In the genomic region with DNA sequence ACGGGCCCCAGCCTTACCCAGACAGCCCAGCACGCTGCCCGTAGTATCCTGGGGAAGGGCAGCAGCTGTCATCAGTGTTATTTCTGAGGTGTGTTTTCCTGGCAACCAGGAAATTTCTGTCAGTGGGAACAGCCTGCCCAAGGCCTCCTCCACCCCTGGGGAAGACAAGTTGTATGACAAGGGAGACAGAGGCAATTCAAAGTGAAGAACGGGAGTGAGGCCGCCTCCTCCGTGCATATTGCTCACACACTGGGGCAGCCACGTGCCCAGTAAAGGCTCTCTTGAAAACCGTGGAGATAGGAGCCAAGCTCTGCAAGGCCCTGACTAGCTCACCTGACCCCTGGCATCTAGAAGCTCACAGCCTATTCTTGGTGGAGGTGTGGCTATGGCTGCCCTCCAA, we compare ENCODE assay signal across 8 cellular contexts. TPM values are rescaled to one million over a fixed set of nuclear protein-coding genes. Genes with fewer than 3 reads are reported as not detected.
DNase-seq lines count a peak whose midpoint lies in the region; ATAC-seq and TF ChIP-seq lines count a peak whose summit lies in the region.

No MANE protein-coding gene starts in this region.

- H3K4me3 ChIP-seq in right atrium auricular region (no peak overlapping the region), rectal smooth muscle tissue (ENCODE audit: low read length) (no peak overlapping the region), BE2C (ENCODE audit: low read depth, low read length) (no peak overlapping the region)

- no peak for ATAC-seq in HG02623 (IDR thresholded peaks at IDR 0.05; ENCODE audit: unreplicated experiment)

- H3K27me3 ChIP-seq in right atrium auricular region (no peaks in the 10 kb centered on the region), rectal smooth muscle tissue (ENCODE audit: control insufficient read depth, insufficient read depth, low read length) (no peaks in the 10 kb centered on the region), BE2C (no peaks in the 10 kb centered on the region)

- peaks cover 0 to 80% of the 10 kb centered on the region in 2 donors for H3K4me1 ChIP-seq in right atrium auricular region
- peaks cover 43% of the 10 kb centered on the region for H3K4me1 ChIP-seq in rectal smooth muscle tissue (ENCODE audit: control insufficient read depth, insufficient read depth, low read length)
- H3K4me1 ChIP-seq in BE2C, result peaks cover 26% of the 10 kb centered on the region

- H3K27ac ChIP-seq in right atrium auricular region, result peak overlapping the region; percentile 61 to 76
- H3K27ac ChIP-seq in rectal smooth muscle tissue (ENCODE audit: low read depth, low read length), result peak overlapping the region; percentile 65

- no peaks in the 10 kb centered on the region for H3K36me3 ChIP-seq in right atrium auricular region
- H3K36me3 ChIP-seq in rectal smooth muscle tissue (ENCODE audit: control insufficient read depth, insufficient read depth, low read length), result no peaks in the 10 kb centered on the region
- no peaks in the 10 kb centered on the region for H3K36me3 ChIP-seq in BE2C

- DNase-seq in HT-29 (ENCODE audit: low spot score), result peak; percentile 61
- peak; percentile 74 for DNase-seq in amniotic epithelial cell (ENCODE audit: low read depth)
- DNase-seq in right atrium auricular region (ENCODE audit: low spot score), result no peak
- no peak for DNase-seq in central memory CD4-positive, alpha-beta T cell
- no peak for DNase-seq in BE2C
- DNase-seq in activated CD8-positive, alpha-beta memory T cell treated with anti-CD3 and anti-CD28 coated beads, Interleukin-2, amount 50 U/mL, for 4 hours, result no peak

- no peak overlapping the region for H3K9ac ChIP-seq in rectal smooth muscle tissue (ENCODE audit: low read length)

- no peak for TF ChIP-seq CTCF in right atrium auricular region (IDR thresholded peaks at IDR 0.05)
- no peak for TF ChIP-seq CTCF in BE2C (IDR thresholded peaks at IDR 0.05; ENCODE audit: low read depth, low read length)

- no peaks in the 10 kb centered on the region for H3K9me3 ChIP-seq in right atrium auricular region
- H3K9me3 ChIP-seq in BE2C, result no peaks in the 10 kb centered on the region

RNA-seq across cellular contexts. Expression of a gene that starts 57.6 kb away (rescaled TPM):
- total RNA-seq in HT-29 (2014; rRNA removed; shearing (Covaris generic)), result 35.4 and 37.8 TPM in 2 replicates
- 10 to 100 TPM; 23.8 to 24.9 TPM for total RNA-seq in right atrium auricular region
- 26.3 TPM for polyA plus RNA-seq in BE2C (2012; ENCODE audit: insufficient read depth, insufficient read length, low read depth)

Comparison
In these comparisons a context has a peak if more than half of its experiments do, and no peak if none do; other contexts are left out.
1. DNase-seq: peak in HT-29 (single experiment) and amniotic epithelial cell (single experiment); none in right atrium auricular region (single experiment), central memory CD4-positive, alpha-beta T cell (single experiment), BE2C (single experiment) and activated CD8-positive, alpha-beta memory T cell treated with anti-CD3 and anti-CD28 coated beads, Interleukin-2, amount 50 U/mL, for 4 hours (single experiment).